1 cellular context compared by ENCODE assay signal in the genomic region with DNA sequence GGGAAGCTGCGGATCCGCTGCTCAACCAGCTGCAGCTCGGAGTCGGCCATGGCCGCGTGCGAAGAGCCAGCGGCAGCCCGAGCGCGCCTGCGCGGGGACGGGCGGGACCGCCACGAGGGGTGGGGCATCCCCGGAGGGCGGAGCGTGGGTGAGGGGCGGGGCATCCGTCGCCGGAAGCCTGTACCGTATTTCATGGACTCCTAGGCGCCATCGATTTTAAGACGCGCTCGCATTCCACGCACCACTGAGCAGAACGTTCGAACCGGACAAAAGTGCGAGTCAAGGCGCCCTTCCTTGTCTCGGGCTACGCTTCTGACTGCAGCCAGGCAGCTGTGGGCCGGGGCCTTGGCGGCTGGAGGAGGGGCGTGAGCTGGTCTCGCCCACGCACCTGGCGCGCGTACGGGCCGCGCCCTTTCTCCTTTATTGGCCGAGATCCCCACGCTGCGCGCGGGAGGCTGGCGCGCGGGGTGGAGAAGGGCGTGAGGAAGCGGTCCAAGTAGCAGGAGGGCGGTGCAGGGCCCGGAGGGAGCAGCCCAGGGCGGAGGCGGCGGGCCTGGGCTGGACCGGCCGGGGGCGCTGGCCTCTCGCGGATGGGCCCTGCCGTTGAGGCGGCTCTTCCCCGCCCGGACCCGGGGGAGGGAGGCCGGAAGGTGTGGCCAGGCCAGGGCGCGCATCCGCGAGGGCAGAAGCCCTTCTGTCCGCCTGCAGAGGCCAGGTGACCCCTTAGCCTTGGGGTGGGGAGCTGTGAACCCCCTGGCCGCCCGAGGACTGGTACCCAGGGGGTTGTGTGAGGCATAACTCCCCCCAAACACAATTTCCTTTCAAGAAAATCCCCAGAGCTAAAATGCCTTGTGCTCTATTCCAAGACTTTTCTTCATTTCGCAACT.
TF ChIP-seq lines count a peak whose summit lies in the region.

A gene with protein sequence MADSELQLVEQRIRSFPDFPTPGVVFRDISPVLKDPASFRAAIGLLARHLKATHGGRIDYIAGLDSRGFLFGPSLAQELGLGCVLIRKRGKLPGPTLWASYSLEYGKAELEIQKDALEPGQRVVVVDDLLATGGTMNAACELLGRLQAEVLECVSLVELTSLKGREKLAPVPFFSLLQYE (minus strand): TSS at position 79 of the 887 bp plus-strand sequence. CDS start 29 bp downstream, at position 50.

TF ChIP-seq in neural cell, 6 proteins besides CTCF, POLR2A, EP300 and RAD21:
- TF ChIP-seq, protein P1, sequence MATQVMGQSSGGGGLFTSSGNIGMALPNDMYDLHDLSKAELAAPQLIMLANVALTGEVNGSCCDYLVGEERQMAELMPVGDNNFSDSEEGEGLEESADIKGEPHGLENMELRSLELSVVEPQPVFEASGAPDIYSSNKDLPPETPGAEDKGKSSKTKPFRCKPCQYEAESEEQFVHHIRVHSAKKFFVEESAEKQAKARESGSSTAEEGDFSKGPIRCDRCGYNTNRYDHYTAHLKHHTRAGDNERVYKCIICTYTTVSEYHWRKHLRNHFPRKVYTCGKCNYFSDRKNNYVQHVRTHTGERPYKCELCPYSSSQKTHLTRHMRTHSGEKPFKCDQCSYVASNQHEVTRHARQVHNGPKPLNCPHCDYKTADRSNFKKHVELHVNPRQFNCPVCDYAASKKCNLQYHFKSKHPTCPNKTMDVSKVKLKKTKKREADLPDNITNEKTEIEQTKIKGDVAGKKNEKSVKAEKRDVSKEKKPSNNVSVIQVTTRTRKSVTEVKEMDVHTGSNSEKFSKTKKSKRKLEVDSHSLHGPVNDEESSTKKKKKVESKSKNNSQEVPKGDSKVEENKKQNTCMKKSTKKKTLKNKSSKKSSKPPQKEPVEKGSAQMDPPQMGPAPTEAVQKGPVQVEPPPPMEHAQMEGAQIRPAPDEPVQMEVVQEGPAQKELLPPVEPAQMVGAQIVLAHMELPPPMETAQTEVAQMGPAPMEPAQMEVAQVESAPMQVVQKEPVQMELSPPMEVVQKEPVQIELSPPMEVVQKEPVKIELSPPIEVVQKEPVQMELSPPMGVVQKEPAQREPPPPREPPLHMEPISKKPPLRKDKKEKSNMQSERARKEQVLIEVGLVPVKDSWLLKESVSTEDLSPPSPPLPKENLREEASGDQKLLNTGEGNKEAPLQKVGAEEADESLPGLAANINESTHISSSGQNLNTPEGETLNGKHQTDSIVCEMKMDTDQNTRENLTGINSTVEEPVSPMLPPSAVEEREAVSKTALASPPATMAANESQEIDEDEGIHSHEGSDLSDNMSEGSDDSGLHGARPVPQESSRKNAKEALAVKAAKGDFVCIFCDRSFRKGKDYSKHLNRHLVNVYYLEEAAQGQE (IDR thresholded peaks at IDR 0.05; ENCODE audit: borderline replicate concordance) = no peak
- TF ChIP-seq TAF1 (IDR thresholded peaks at IDR 0.05; ENCODE audit: low read depth) = no peak
- peak; percentile 33 for TF ChIP-seq SMC3 (conservative IDR thresholded peaks at IDR 0.05; ENCODE audit: poor library complexity)
- no peak for TF ChIP-seq EZH2 (IDR thresholded peaks at IDR 0.05; ENCODE audit: borderline replicate concordance, insufficient read depth, low read length, poor library complexity, severe bottlenecking)
- peak; percentile 93 for TF ChIP-seq MXI1 (conservative IDR thresholded peaks at IDR 0.05; ENCODE audit: poor library complexity, severe bottlenecking)
- TF ChIP-seq POLR2AphosphoS5 (IDR thresholded peaks at IDR 0.05) = peak; percentile 70
